In genomic region chr15:42275780-42276395, GRCh38 we compare ENCODE assay signal across 8 cellular contexts. TPM values are rescaled to one million over a fixed set of nuclear protein-coding genes. Genes with fewer than 3 reads are reported as not detected.
DNase-seq lines count a peak whose midpoint lies in the region; ATAC-seq, FAIRE-seq and TF ChIP-seq lines count a peak whose summit lies in the region.

No MANE protein-coding gene starts in this region.

- H3K9ac ChIP-seq in SK-N-MC (ENCODE audit: insufficient read length) (no peak overlapping the region), skeletal muscle tissue (ENCODE audit: low read depth in 1 of 3, low read length in 3 of 3) (peak overlapping the region; percentile 55 to 95 (median 63))

- TF ChIP-seq POLR2A in GM12892 (IDR thresholded peaks at IDR 0.05; ENCODE audit: low read depth, low read length), result no peak

- no peak for FAIRE-seq in GM12892 (lab: Jason Lieb, UNC)

- no peak for TF ChIP-seq CTCF in HFF-Myc (IDR thresholded peaks at IDR 0.05; ENCODE audit: low read depth, low read length, missing control alignments)
- no peak for TF ChIP-seq CTCF in fibroblast of mammary gland (conservative IDR thresholded peaks at IDR 0.05; ENCODE audit: control insufficient read depth, insufficient read depth, low read depth, low read length)

- no peaks in the 10 kb centered on the region for H3K27me3 ChIP-seq in skeletal muscle tissue (ENCODE audit: control insufficient read depth in 3 of 3, insufficient read depth in 3 of 3, low read length in 3 of 3)

- 0 out of 2 replicates have a peak overlapping the region, but pooled peaks have one; percentile 28 for H3K27ac ChIP-seq in SK-N-MC
- H3K27ac ChIP-seq in skeletal muscle tissue (ENCODE audit: low read depth, low read length), result peak overlapping the region; percentile 98

- H3K9me3 ChIP-seq in SK-N-MC (ENCODE audit: low read depth, low read length) (no peaks in the 10 kb centered on the region), skeletal muscle tissue (ENCODE audit: control insufficient read depth in 3 of 3, low read length in 3 of 3) (no peaks in the 10 kb centered on the region)

- H3K4me1 ChIP-seq in skeletal muscle tissue (ENCODE audit: control insufficient read depth in 3 of 3, insufficient read depth in 3 of 3, low read length in 3 of 3), result peaks cover 23 to 39% (median 35%) of the 10 kb centered on the region in 3 donors

- DNase-seq in HFF-Myc (ENCODE audit: extremely low read depth, low read depth), result no peak
- DNase-seq in SK-N-MC (ENCODE audit: low read depth, low spot score), result no peak
- DNase-seq in fibroblast of mammary gland (ENCODE audit: low read depth), result no peak
- DNase-seq in stimulated activated CD4-positive, alpha-beta T cell treated with anti-CD3 and anti-CD28 coated beads, Interleukin-1b, Interleukin-23, amount 100 ng/mL, for 48 hours, result no peak
- no peak for DNase-seq in GM12892 (ENCODE audit: insufficient read length)
- no peak for DNase-seq in RPMI8226

- H3K4me3 ChIP-seq in HFF-Myc (replicated peaks; ENCODE audit: low read depth, low read length) (peak overlapping the region; percentile 78), SK-N-MC (no peak overlapping the region), fibroblast of mammary gland (ENCODE audit: control insufficient read depth, low read depth, low read length) (peak overlapping the region; percentile 97), skeletal muscle tissue (ENCODE audit: low read length in 3 of 3) (peak overlapping the region in 2 of 3 donors; percentile 82 to 98)

- ATAC-seq in HG03108 (IDR thresholded peaks at IDR 0.05; ENCODE audit: unreplicated experiment), result no peak

- H3K36me3 ChIP-seq in SK-N-MC (ENCODE audit: insufficient read depth, low read length), result peaks cover 6% of the 10 kb centered on the region
- peaks cover 6 to 26% (median 20%) of the 10 kb centered on the region in 3 donors for H3K36me3 ChIP-seq in skeletal muscle tissue (ENCODE audit: control insufficient read depth in 3 of 3, insufficient read depth in 3 of 3, low read length in 3 of 3)

RNA-seq across cellular contexts. Expression of gene TMEM87A, which starts 2.7 kb away (rescaled TPM):
- total RNA-seq in skeletal muscle tissue, result 70.5 TPM
- 18.6 TPM for polyA plus RNA-seq in GM12892 (2012; ENCODE audit: missing spikeins)

RNA-seq across cellular contexts. Expression of gene GANC, which starts 2.9 kb away (rescaled TPM):
- total RNA-seq in skeletal muscle tissue, result 11.5 TPM
- 40.0 TPM for polyA plus RNA-seq in GM12892 (2012; ENCODE audit: missing spikeins)
